ENCODE assay signal across 8 cellular contexts in the genomic region with DNA sequence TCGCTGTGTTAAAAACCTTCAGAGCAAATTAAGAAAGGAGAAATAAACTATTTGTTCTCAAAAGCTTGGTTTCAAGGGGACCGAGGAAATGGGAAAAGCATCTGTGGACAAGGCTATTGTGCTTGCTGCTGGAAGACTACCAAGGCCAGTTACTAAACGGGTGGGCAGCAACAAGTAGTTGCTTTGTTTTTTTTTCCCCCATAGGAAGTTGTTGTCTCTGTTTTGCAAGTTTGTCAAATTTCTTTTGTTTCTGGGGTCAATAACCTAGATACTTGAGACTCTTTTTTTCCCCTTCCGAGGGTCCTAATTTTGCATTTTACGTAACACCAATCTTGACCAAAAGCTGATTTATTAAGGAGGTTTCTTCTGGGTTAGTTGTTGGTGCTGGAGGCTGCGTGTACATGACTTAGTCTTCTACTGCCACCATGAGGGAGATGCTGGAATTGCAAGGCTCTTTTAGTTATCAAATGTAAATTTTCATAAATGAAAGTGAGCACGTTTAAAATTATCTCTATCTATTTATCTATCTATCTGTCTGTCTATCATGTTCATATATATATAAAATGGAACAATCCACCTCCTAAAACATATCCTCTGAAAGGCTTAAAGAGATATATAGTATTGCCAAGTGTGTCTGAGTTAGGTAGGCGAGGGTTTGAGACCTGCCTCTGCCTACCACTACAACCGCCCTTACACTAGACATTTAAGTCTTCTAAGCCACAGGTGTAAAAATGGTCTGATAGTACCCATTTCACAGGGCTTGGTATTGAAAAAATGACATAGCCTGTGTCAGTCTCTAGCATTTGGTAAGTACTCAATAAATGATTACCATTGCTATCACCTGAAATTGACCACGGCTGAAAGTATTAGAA.
DNase-seq lines count a peak whose midpoint lies in the region; ATAC-seq and TF ChIP-seq lines count a peak whose summit lies in the region.

No MANE protein-coding gene starts in this region.

- no peak overlapping the region for H3K4me3 Mint-ChIP-seq in CD8-positive, alpha-beta memory T cell
- H3K4me3 Mint-ChIP-seq in nephron progenitor cell: no peak overlapping the region

- no peak overlapping the region for H3K27ac Mint-ChIP-seq in CD8-positive, alpha-beta memory T cell
- H3K27ac Mint-ChIP-seq in nephron progenitor cell: no peak overlapping the region

- H3K36me3 ChIP-seq in CD8-positive, alpha-beta memory T cell (ENCODE audit: insufficient read depth, low read length): no peaks in the 10 kb centered on the region
- H3K36me3 ChIP-seq in subcutaneous abdominal adipose tissue (ENCODE audit: control insufficient read depth in 5 of 5, insufficient read depth in 5 of 5, low read length in 5 of 5): no peaks in the 10 kb centered on the region

- H3K4me3 ChIP-seq in CD8-positive, alpha-beta memory T cell (ENCODE audit: low read length): no peak overlapping the region
- H3K4me3 ChIP-seq in subcutaneous abdominal adipose tissue (ENCODE audit: low read depth in 1 of 5, low read length in 5 of 5): peak overlapping the region in 1 of 5 donors; percentile 42

- H3K36me3 Mint-ChIP-seq in CD8-positive, alpha-beta memory T cell: no peaks in the 10 kb centered on the region
- H3K36me3 Mint-ChIP-seq in nephron progenitor cell (ENCODE audit: low read depth): no peaks in the 10 kb centered on the region

- H3K9me3 ChIP-seq in CD8-positive, alpha-beta memory T cell (ENCODE audit: low read length): no peaks in the 10 kb centered on the region
- H3K9me3 ChIP-seq in subcutaneous abdominal adipose tissue (ENCODE audit: control insufficient read depth in 5 of 5, low read length in 5 of 5): no peaks in the 10 kb centered on the region

- H3K4me1 Mint-ChIP-seq in CD8-positive, alpha-beta memory T cell: peaks cover 6 to 12% (median 9%) of the 10 kb centered on the region in 3 donors
- H3K4me1 Mint-ChIP-seq in nephron progenitor cell: peaks cover 14% of the 10 kb centered on the region

- peak; percentile 98 for TF ChIP-seq CTCF in nephron progenitor cell (IDR thresholded peaks at IDR 0.05)

- peak overlapping the region in 4 of 5 donors; percentile 8 to 68 (median 59) for H3K9ac ChIP-seq in subcutaneous abdominal adipose tissue (ENCODE audit: low read length in 5 of 5)

- POLR2A ChIA-PET in CD8-positive, alpha-beta memory T cell (lab: Charles Lee): interaction anchor here (0.5 to 0.7 kb wide), 2 partner anchors 19 to 422 kb away, joined by 3 to 4 read pairs; no protein-coding TSS in a partner anchor

- H3K27ac ChIP-seq in CD8-positive, alpha-beta memory T cell (ENCODE audit: low read depth, low read length): no peak overlapping the region
- peak overlapping the region; percentile 95 for H3K27ac ChIP-seq in subcutaneous abdominal adipose tissue (ENCODE audit: low read depth, low read length)

- H3K27me3 Mint-ChIP-seq in CD8-positive, alpha-beta memory T cell: peaks cover 19 to 52% of the 10 kb centered on the region in 2 donors
- H3K27me3 Mint-ChIP-seq in nephron progenitor cell (ENCODE audit: low read depth, poor library complexity): peaks cover 15% of the 10 kb centered on the region

- no peaks in the 10 kb centered on the region for H3K9me3 Mint-ChIP-seq in CD8-positive, alpha-beta memory T cell
- H3K9me3 Mint-ChIP-seq in nephron progenitor cell: peaks cover 9% of the 10 kb centered on the region

- no peaks in the 10 kb centered on the region for H3K27me3 ChIP-seq in CD8-positive, alpha-beta memory T cell (ENCODE audit: insufficient read depth, low read length, poor library complexity, severe bottlenecking)
- H3K27me3 ChIP-seq in subcutaneous abdominal adipose tissue (ENCODE audit: control insufficient read depth in 5 of 5, insufficient read depth in 4 of 5, low read length in 5 of 5): no peaks in the 10 kb centered on the region

- peak; percentile 72 for ATAC-seq in esophagus mucosa
- no peak for ATAC-seq in HG02981 (IDR thresholded peaks at IDR 0.05; ENCODE audit: unreplicated experiment)

- DNase-seq in CD8-positive, alpha-beta memory T cell: peak; percentile 50 to 71 (median 63)
- peak; percentile 41 for DNase-seq in HPDE6-E6E7 (ENCODE audit: extremely low spot score)
- peak; percentile 56 to 65 for DNase-seq in NOMO-1 (lab: John Stamatoyannopoulos, UW; ENCODE audit: unreplicated experiment in 2 of 2)
- DNase-seq in activated CD8-positive, alpha-beta memory T cell treated with anti-CD3 and anti-CD28 coated beads for 48 hours (ENCODE audit: low read depth in 2 of 3, low spot score in 2 of 3): peak in 2 of 3 experiments; percentile 37 to 56
- DNase-seq in nephron progenitor cell: peak; percentile 77

- H3K4me1 ChIP-seq in CD8-positive, alpha-beta memory T cell (ENCODE audit: insufficient read depth, low read length): no peaks in the 10 kb centered on the region
- H3K4me1 ChIP-seq in subcutaneous abdominal adipose tissue (ENCODE audit: control insufficient read depth in 5 of 5, insufficient read depth in 5 of 5, low read length in 5 of 5): peaks cover 7 to 36% (median 33%) of the 10 kb centered on the region in 5 donors

- CTCF ChIA-PET in CD8-positive, alpha-beta memory T cell (lab: Charles Lee): interaction anchor here (0.7 to 5.5 kb wide), 14 partner anchors 9 to 798 kb away, joined by 3 to 87 read pairs (median 4); no protein-coding TSS in a partner anchor
